ENCODE assay signal across 1 cellular context in the genomic region with DNA sequence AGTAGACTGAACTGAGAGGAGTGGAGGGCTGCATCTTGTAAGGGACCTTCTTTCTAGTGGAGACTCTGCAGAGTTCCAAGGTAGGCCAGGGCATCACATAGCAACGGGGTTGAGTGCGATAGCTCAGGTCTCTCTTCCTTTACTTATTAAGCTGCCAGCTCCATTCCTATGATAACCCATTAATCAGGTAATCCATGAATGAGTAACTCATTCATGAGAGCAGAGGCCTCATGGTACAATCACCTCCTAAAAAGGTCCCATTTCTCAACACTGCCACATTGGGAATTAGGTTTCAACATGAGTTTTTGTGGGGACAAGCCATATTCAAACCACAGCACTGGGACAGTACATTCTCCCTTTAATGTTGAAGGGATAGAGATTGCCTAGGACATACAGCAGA.
TF ChIP-seq lines count a peak whose summit lies in the region.

No MANE protein-coding gene starts in this region.

TF ChIP-seq in K562, 482 proteins besides CTCF, POLR2A, EP300 and RAD21 (continued from another document):
- TF ChIP-seq NFIX (CRISPR knock-in tag; IDR thresholded peaks at IDR 0.05; ENCODE audit: low read depth) = no peak
- TF ChIP-seq BRD4 (IDR thresholded peaks at IDR 0.05) = no peak
- no peak for TF ChIP-seq DMBX1 (CRISPR knock-in tag; IDR thresholded peaks at IDR 0.05; ENCODE audit: borderline replicate concordance)
- no peak for TF ChIP-seq NCOR1 (IDR thresholded peaks at IDR 0.05)
- no peak for TF ChIP-seq HEY1 (CRISPR knock-in tag; IDR thresholded peaks at IDR 0.05; ENCODE audit: borderline replicate concordance)
- no peak for TF ChIP-seq MCM7 (IDR thresholded peaks at IDR 0.05)
- TF ChIP-seq, protein P1, sequence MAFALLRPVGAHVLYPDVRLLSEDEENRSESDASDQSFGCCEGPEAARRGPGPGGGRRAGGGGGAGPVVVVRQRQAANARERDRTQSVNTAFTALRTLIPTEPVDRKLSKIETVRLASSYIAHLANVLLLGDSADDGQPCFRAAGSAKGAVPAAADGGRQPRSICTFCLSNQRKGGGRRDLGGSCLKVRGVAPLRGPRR (CRISPR knock-in tag; IDR thresholded peaks at IDR 0.05) = no peak
- TF ChIP-seq FOXP1 (CRISPR knock-in tag; IDR thresholded peaks at IDR 0.05) = no peak
- no peak for TF ChIP-seq KDM1A (IDR thresholded peaks at IDR 0.05)
- TF ChIP-seq BHLHE40 (IDR thresholded peaks at IDR 0.05; ENCODE audit: low read length) = no peak
- TF ChIP-seq REST (CRISPR knock-in tag; IDR thresholded peaks at IDR 0.05; ENCODE audit: low read depth) = no peak
- TF ChIP-seq ATF3 (IDR thresholded peaks at IDR 0.05) = no peak
- no peak for TF ChIP-seq ATF3 (CRISPR knock-in tag; conservative IDR thresholded peaks at IDR 0.05)
- no peak for TF ChIP-seq SNRNP70 (optimal IDR thresholded peaks at IDR 0.05; ENCODE audit: low read depth, low read length)
